Comparison of ENCODE assay signal across 8 cellular contexts in the genomic region with DNA sequence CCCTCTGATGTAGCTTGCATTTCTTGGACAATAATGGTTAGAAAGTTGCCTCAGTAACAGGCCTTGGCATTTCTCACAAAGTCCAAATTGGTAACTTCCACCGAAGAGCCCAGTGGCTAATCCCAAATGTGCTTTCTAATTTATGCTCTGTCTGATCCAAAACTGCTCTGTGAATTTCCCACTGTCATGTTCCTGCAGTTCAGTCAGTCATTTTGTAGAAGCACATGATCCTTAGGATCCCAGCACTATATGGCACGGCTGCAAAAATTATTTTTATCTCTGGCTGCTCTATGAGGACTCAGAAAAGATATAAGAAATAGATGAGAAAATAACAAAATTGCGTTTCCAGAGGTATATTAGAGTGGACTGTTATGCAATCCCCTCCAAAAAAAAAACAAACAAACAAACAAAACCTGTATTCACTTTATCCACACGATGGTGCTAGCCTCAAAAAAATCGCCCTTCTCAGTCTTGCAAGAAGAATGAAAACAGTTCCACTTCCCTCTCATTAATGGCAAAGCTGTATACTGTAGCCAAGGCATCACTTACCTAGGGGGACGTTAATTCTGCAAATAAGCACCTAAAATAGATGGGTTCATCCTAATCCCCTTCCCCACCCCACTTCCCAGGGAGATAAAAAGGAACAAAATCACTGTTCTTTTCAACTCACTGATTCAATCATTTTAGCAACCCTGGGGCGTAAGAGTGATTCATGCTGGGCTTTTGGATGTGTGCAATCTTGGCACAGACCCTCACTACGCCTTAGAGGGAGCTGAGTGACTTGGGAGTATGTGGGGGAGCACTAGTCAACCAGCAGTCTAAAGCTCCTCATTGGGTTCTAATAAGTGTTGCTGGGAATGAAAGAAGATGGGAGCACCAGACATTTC.
DNase-seq lines count a peak whose midpoint lies in the region; ATAC-seq and TF ChIP-seq lines count a peak whose summit lies in the region.

No MANE protein-coding gene starts in this region.

- ATAC-seq in GM18858 (IDR thresholded peaks at IDR 0.05; ENCODE audit: unreplicated experiment) (peak; percentile 73), HG03108 (IDR thresholded peaks at IDR 0.05; ENCODE audit: unreplicated experiment) (no peak)

- H3K27ac Mint-ChIP-seq in osteocyte (ENCODE audit: unreplicated experiment): no peak overlapping the region

- H3K4me3 Mint-ChIP-seq in osteocyte (ENCODE audit: unreplicated experiment): no peak overlapping the region

- H3K4me1 Mint-ChIP-seq in osteocyte (ENCODE audit: unreplicated experiment): no peaks in the 10 kb centered on the region

- H3K27me3 Mint-ChIP-seq in osteocyte (ENCODE audit: unreplicated experiment): peaks cover 37% of the 10 kb centered on the region

- peak; percentile 67 for TF ChIP-seq RAD21 in Ishikawa (IDR thresholded peaks at IDR 0.05; ENCODE audit: low read depth)

- peaks cover 17% of the 10 kb centered on the region for H3K9me3 Mint-ChIP-seq in osteocyte (ENCODE audit: unreplicated experiment)

- no peak for TF ChIP-seq EP300 in Ishikawa (IDR thresholded peaks at IDR 0.05; ENCODE audit: borderline replicate concordance)

- DNase-seq in Ammon's horn (ENCODE audit: low spot score): peak; percentile 88
- peak; percentile 51 for DNase-seq in T1000 (lab: John Stamatoyannopoulos, UW)
- DNase-seq in fibroblast of the conjunctiva (ENCODE audit: low read depth): peak; percentile 76
- DNase-seq in osteocyte (ENCODE audit: extremely low spot score, unreplicated experiment): no peak
- no peak for DNase-seq in activated T-cell treated with anti-CD3 and anti-CD28 coated beads, Interleukin-2, amount 50 U/mL, for 1 hour

- TF ChIP-seq CTCF in osteocyte (IDR thresholded peaks at IDR 0.05): peak; percentile 80

- H3K36me3 Mint-ChIP-seq in osteocyte (ENCODE audit: unreplicated experiment): no peaks in the 10 kb centered on the region

TF ChIP-seq in Ishikawa, 13 proteins besides CTCF, POLR2A, EP300 and RAD21:
- TF ChIP-seq CEBPB (IDR thresholded peaks at IDR 0.05): peak; percentile 75
- no peak for TF ChIP-seq FOXM1 (IDR thresholded peaks at IDR 0.05; ENCODE audit: borderline replicate concordance, low read depth)
- TF ChIP-seq TCF12 (IDR thresholded peaks at IDR 0.05; ENCODE audit: low read depth): no peak
- TF ChIP-seq, protein P1, sequence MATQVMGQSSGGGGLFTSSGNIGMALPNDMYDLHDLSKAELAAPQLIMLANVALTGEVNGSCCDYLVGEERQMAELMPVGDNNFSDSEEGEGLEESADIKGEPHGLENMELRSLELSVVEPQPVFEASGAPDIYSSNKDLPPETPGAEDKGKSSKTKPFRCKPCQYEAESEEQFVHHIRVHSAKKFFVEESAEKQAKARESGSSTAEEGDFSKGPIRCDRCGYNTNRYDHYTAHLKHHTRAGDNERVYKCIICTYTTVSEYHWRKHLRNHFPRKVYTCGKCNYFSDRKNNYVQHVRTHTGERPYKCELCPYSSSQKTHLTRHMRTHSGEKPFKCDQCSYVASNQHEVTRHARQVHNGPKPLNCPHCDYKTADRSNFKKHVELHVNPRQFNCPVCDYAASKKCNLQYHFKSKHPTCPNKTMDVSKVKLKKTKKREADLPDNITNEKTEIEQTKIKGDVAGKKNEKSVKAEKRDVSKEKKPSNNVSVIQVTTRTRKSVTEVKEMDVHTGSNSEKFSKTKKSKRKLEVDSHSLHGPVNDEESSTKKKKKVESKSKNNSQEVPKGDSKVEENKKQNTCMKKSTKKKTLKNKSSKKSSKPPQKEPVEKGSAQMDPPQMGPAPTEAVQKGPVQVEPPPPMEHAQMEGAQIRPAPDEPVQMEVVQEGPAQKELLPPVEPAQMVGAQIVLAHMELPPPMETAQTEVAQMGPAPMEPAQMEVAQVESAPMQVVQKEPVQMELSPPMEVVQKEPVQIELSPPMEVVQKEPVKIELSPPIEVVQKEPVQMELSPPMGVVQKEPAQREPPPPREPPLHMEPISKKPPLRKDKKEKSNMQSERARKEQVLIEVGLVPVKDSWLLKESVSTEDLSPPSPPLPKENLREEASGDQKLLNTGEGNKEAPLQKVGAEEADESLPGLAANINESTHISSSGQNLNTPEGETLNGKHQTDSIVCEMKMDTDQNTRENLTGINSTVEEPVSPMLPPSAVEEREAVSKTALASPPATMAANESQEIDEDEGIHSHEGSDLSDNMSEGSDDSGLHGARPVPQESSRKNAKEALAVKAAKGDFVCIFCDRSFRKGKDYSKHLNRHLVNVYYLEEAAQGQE (IDR thresholded peaks at IDR 0.05; ENCODE audit: low read depth): no peak

Comparison
In these comparisons a context has a peak if more than half of its experiments do, and no peak if none do; other contexts are left out.
1. DNase-seq: peak in Ammon's horn (single experiment), T1000 (single experiment) and fibroblast of the conjunctiva (single experiment); none in osteocyte (single experiment) and activated T-cell treated with anti-CD3 and anti-CD28 coated beads, Interleukin-2, amount 50 U/mL, for 1 hour (single experiment).